Comparison of ENCODE assay signal across 15 cellular contexts in genomic region chr12:4286228-4286627, GRCh38. TPM values are rescaled to one million over a fixed set of nuclear protein-coding genes. Genes with fewer than 3 reads are reported as not detected.
A peak's percentile ranks its signal among the peaks of the same experiment; 100 is the strongest.
DNase-seq lines count a peak whose midpoint lies in the region; ATAC-seq, FAIRE-seq and TF ChIP-seq lines count a peak whose summit lies in the region.
"Had no signal": no experiment of that assay in that cellular context is flagged by ENCODE, and none has a peak within 500 bp of the region (broad histone marks: within the 10 kb centered on the region; RNA-seq: fewer than 3 reads in every experiment).

No MANE protein-coding gene starts in this region.

- no peak overlapping the region for H3K27ac ChIP-seq in effector memory CD4-positive, alpha-beta T cell (ENCODE audit: insufficient read depth, low read length, poor library complexity, severe bottlenecking)
- H3K27ac ChIP-seq in kidney (ENCODE audit: low read depth in 2 of 2, low read length in 2 of 2): no peak overlapping the region
- H3K27ac ChIP-seq: skin epidermis had no signal

- CTCF ChIA-PET in activated CD8-positive, alpha-beta T cell treated with anti-CD3 and anti-CD28 coated beads for 36 hours (lab: Charles Lee): interaction anchor here (1.0 to 4.2 kb wide), 2 partner anchors 8 to 9 kb away, joined by 3 to 24 read pairs; no protein-coding TSS in a partner anchor

- intact Hi-C loops in activated CD8-positive, alpha-beta T cell treated with anti-CD3 and anti-CD28 coated beads for 36 hours (cut with micrococcal nuclease): loop anchor here (5.0 kb wide), 1 partner anchor 294 kb away; no protein-coding TSS in a partner anchor
- intact Hi-C loops in kidney (cut with DNase I): loop anchor here (10.0 kb wide), 1 partner anchor 291 kb away; no protein-coding TSS in a partner anchor

- no peak for ATAC-seq in activated CD8-positive, alpha-beta T cell treated with anti-CD3 and anti-CD28 coated beads for 36 hours
- ATAC-seq in naive thymus-derived CD8-positive, alpha-beta T cell: no peak

- peak overlapping the region; percentile 18 for H3K4me3 Mint-ChIP-seq in activated CD8-positive, alpha-beta T cell treated with anti-CD3 and anti-CD28 coated beads for 36 hours
- peak overlapping the region in 7 of 10 donors; percentile 7 to 41 (median 18) for H3K4me3 Mint-ChIP-seq in naive thymus-derived CD8-positive, alpha-beta T cell
- no peak overlapping the region for H3K4me3 Mint-ChIP-seq in type B pancreatic cell

- no peak for TF ChIP-seq CTCF in activated CD8-positive, alpha-beta T cell treated with anti-CD3 and anti-CD28 coated beads for 36 hours (IDR thresholded peaks at IDR 0.05)
- TF ChIP-seq CTCF in type B pancreatic cell (conservative IDR thresholded peaks at IDR 0.05): no peak
- TF ChIP-seq CTCF in kidney (IDR thresholded peaks at IDR 0.05; ENCODE audit: borderline replicate concordance, extremely low read depth, insufficient read depth): no peak

- FAIRE-seq in kidney (lab: Jason Lieb, UNC): no peak
- FAIRE-seq: colon, GM19239, islet of Langerhans had no signal

- H3K9ac ChIP-seq in kidney (ENCODE audit: low read length in 2 of 2): no peak overlapping the region

- no peaks in the 10 kb centered on the region for H3K9me3 ChIP-seq in effector memory CD4-positive, alpha-beta T cell (ENCODE audit: control insufficient read depth, low read length)
- H3K9me3 ChIP-seq in kidney (ENCODE audit: control insufficient read depth in 1 of 2, low read length in 2 of 2): no peaks in the 10 kb centered on the region
- H3K9me3 ChIP-seq: Peyer's patch had no signal

- peaks cover 96% of the 10 kb centered on the region for H3K36me3 ChIP-seq in effector memory CD4-positive, alpha-beta T cell (ENCODE audit: control insufficient read depth, insufficient read depth, low read length)
- H3K36me3 ChIP-seq in kidney (ENCODE audit: control insufficient read depth in 1 of 2, insufficient read depth in 2 of 2, low read length in 2 of 2): no peaks in the 10 kb centered on the region

- H3K36me3 Mint-ChIP-seq in activated CD8-positive, alpha-beta T cell treated with anti-CD3 and anti-CD28 coated beads for 36 hours (ENCODE audit: low read depth): peaks cover 88% of the 10 kb centered on the region
- H3K36me3 Mint-ChIP-seq in naive thymus-derived CD8-positive, alpha-beta T cell: peaks cover 0 to 99% (median 16%) of the 10 kb centered on the region in 3 donors
- H3K36me3 Mint-ChIP-seq in type B pancreatic cell: peaks cover 79% of the 10 kb centered on the region

- POLR2A ChIA-PET in activated CD8-positive, alpha-beta T cell treated with anti-CD3 and anti-CD28 coated beads for 36 hours (lab: Charles Lee): interaction anchor here (0.9 to 5.5 kb wide), 5 partner anchors 7 to 140 kb away, joined by 3 to 49 read pairs (median 7); partner anchors contain the start of gene CCND2
- POLR2A ChIA-PET in naive thymus-derived CD8-positive, alpha-beta T cell (lab: Charles Lee): no interaction called here

- TF ChIP-seq POLR2A in GM15510 (IDR thresholded peaks at IDR 0.05; ENCODE audit: borderline replicate concordance, extremely low read depth, insufficient read length): peak; percentile 15

- H3K27me3 Mint-ChIP-seq in activated CD8-positive, alpha-beta T cell treated with anti-CD3 and anti-CD28 coated beads for 36 hours: no peaks in the 10 kb centered on the region
- no peaks in the 10 kb centered on the region for H3K27me3 Mint-ChIP-seq in naive thymus-derived CD8-positive, alpha-beta T cell
- no peaks in the 10 kb centered on the region for H3K27me3 Mint-ChIP-seq in type B pancreatic cell

- no peaks in the 10 kb centered on the region for H3K27me3 ChIP-seq in effector memory CD4-positive, alpha-beta T cell (replicated peaks; ENCODE audit: control insufficient read depth, insufficient read depth, low read length, poor library complexity, severe bottlenecking)
- H3K27me3 ChIP-seq: Peyer's patch had no signal

- DNase-seq in CD1c-positive myeloid dendritic cell (ENCODE audit: extremely low spot score): peak; percentile 76
- DNase-seq in activated CD8-positive, alpha-beta T cell treated with anti-CD3 and anti-CD28 coated beads for 36 hours: no peak
- DNase-seq in naive thymus-derived CD8-positive, alpha-beta T cell: no peak
- no peak for DNase-seq in effector memory CD4-positive, alpha-beta T cell
- DNase-seq in type B pancreatic cell (ENCODE audit: extremely low spot score, unreplicated experiment): no peak
- no peak for DNase-seq in NCI-H1694 (lab: John Stamatoyannopoulos, UW)
- no peak for DNase-seq in kidney
- DNase-seq: activated naive CD4-positive, alpha-beta T cell treated with Interleukin-2 at 50 U/mL for 16 hours; NCI-H2171 treated with DMSO at 0.1 percent for 48 hours; Peyer's patch had no signal

- peak overlapping the region; percentile 75 for H3K27ac Mint-ChIP-seq in activated CD8-positive, alpha-beta T cell treated with anti-CD3 and anti-CD28 coated beads for 36 hours
- H3K27ac Mint-ChIP-seq in naive thymus-derived CD8-positive, alpha-beta T cell: peak overlapping the region in 9 of 10 donors; percentile 19 to 95 (median 65)
- H3K27ac Mint-ChIP-seq in type B pancreatic cell: no peak overlapping the region

- peaks cover 29% of the 10 kb centered on the region for H3K4me1 ChIP-seq in effector memory CD4-positive, alpha-beta T cell (ENCODE audit: control insufficient read depth, insufficient read depth, low read length, poor library complexity, severe bottlenecking)
- no peaks in the 10 kb centered on the region for H3K4me1 ChIP-seq in kidney (ENCODE audit: control insufficient read depth in 1 of 2, insufficient read depth in 1 of 2, low read depth in 1 of 2, low read length in 2 of 2)

- no peaks in the 10 kb centered on the region for H3K9me3 Mint-ChIP-seq in activated CD8-positive, alpha-beta T cell treated with anti-CD3 and anti-CD28 coated beads for 36 hours
- H3K9me3 Mint-ChIP-seq in naive thymus-derived CD8-positive, alpha-beta T cell: no peaks in the 10 kb centered on the region
- H3K9me3 Mint-ChIP-seq in type B pancreatic cell: no peaks in the 10 kb centered on the region

- no peak overlapping the region for H3K4me3 ChIP-seq in effector memory CD4-positive, alpha-beta T cell (ENCODE audit: insufficient read depth, low read depth, low read length, poor library complexity, severe bottlenecking)
- no peak overlapping the region for H3K4me3 ChIP-seq in kidney (ENCODE audit: low read length in 2 of 2)
- H3K4me3 ChIP-seq: Peyer's patch, skin epidermis had no signal

- peaks cover 91% of the 10 kb centered on the region for H3K4me1 Mint-ChIP-seq in activated CD8-positive, alpha-beta T cell treated with anti-CD3 and anti-CD28 coated beads for 36 hours (ENCODE audit: low read depth)
- peaks cover 55 to 89% (median 86%) of the 10 kb centered on the region in 4 donors for H3K4me1 Mint-ChIP-seq in naive thymus-derived CD8-positive, alpha-beta T cell
- peaks cover 19% of the 10 kb centered on the region for H3K4me1 Mint-ChIP-seq in type B pancreatic cell (ENCODE audit: unreplicated experiment)

RNA-seq across cellular contexts. Expression of gene CCND2, which starts 12.7 kb away (rescaled TPM):
- total RNA-seq in activated CD8-positive, alpha-beta T cell treated with anti-CD3 and anti-CD28 coated beads for 36 hours: 100 to 1,000 TPM; 617 to 639 TPM
- total RNA-seq in naive thymus-derived CD8-positive, alpha-beta T cell: 10 to 100 TPM; 89.3 to 93.3 TPM
- 10 to 100 TPM; 69.3 to 94.1 (median 84.9) TPM for polyA plus RNA-seq in naive thymus-derived CD8-positive, alpha-beta T cell
- total RNA-seq in type B pancreatic cell (ENCODE audit: low replicate concordance) (261 and 278 TPM in 2 replicates), kidney (94.4 TPM)
- polyA plus RNA-seq in kidney (ENCODE audit: insufficient read depth, low read depth, low replicate concordance): 3.3 TPM

RNA-seq across cellular contexts. Expression of gene TIGAR, which starts 34.8 kb away (rescaled TPM):
- total RNA-seq in activated CD8-positive, alpha-beta T cell treated with anti-CD3 and anti-CD28 coated beads for 36 hours: 1 to 10 TPM; 8.2 to 8.7 TPM
- 10 to 100 TPM; 10.6 to 14.0 TPM for total RNA-seq in naive thymus-derived CD8-positive, alpha-beta T cell
- 1 to 10 TPM; 2.1 to 4.2 (median 2.5) TPM for polyA plus RNA-seq in naive thymus-derived CD8-positive, alpha-beta T cell
- total RNA-seq in type B pancreatic cell (ENCODE audit: low replicate concordance): 17.2 and 51.5 TPM in 2 replicates
- 11.8 TPM for total RNA-seq in kidney
- 3.6 TPM for polyA plus RNA-seq in kidney (ENCODE audit: insufficient read depth, low read depth, low replicate concordance)
